Comparison of ENCODE assay signal across 18 cellular contexts in the genomic region with DNA sequence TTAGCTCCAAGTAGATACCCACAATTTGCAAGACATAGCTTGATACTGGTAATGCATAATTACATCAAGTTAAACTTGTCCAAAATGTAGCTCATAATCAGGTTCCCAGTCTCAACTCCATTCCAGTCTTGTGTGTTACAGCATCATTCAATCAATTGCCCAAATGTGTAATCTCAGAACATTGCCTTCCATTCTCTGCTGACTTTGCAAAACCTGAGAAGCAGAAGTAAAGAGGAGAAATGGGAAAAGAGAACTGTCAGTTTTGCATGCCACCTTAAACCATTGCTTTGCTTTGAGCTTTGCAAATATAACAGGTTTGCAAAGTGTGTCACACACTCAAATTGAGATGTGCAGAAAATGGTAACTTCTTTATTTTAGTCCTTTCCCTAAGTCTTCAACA. TPM values are rescaled to one million over a fixed set of nuclear protein-coding genes. Genes with fewer than 3 reads are reported as not detected.
DNase-seq lines count a peak whose midpoint lies in the region; ATAC-seq, FAIRE-seq and TF ChIP-seq lines count a peak whose summit lies in the region.
"Had no signal": no experiment of that assay in that cellular context is flagged by ENCODE, and none has a peak within 500 bp of the region (broad histone marks: within the 10 kb centered on the region; RNA-seq: fewer than 3 reads in every experiment).

No MANE protein-coding gene starts in this region.

- no peaks in the 10 kb centered on the region for H3K9me3 Mint-ChIP-seq in activated naive CD8-positive, alpha-beta T cell treated with anti-CD3 and anti-CD28 coated beads, Interleukin-2, amount 50 U/mL, for 24 hours

- FAIRE-seq in HepG2 (lab: Jason Lieb, UNC) (no peak), K562 (lab: Jason Lieb, UNC) (peak; percentile 26)
- FAIRE-seq: GM18507, HTR-8/SVneo had no signal

- no peaks in the 10 kb centered on the region for H3K9me1 ChIP-seq in K562 (ENCODE audit: control insufficient read depth, insufficient read depth, low read length)

- TF ChIP-seq CTCF in HepG2 (CRISPR knock-in tag; IDR thresholded peaks at IDR 0.05) = no peak
- no peak for TF ChIP-seq CTCF in right lobe of liver (IDR thresholded peaks at IDR 0.05)
- TF ChIP-seq CTCF in K562 (IDR thresholded peaks at IDR 0.05 in 2 of 3, conservative IDR thresholded peaks at IDR 0.05 in 1 of 3; ENCODE audit: insufficient read depth in 2 of 3, low read depth in 1 of 3, low read length in 3 of 3) = no peak

- H3K4me1 Mint-ChIP-seq in activated naive CD8-positive, alpha-beta T cell treated with anti-CD3 and anti-CD28 coated beads, Interleukin-2, amount 50 U/mL, for 24 hours = no peaks in the 10 kb centered on the region
- H3K4me1 Mint-ChIP-seq: CD4-positive, CD25-positive, alpha-beta regulatory T cell; GM23338 had no signal

- H2AFZ ChIP-seq in HepG2 (ENCODE audit: low read length) (no peak overlapping the region), Karpas-422 (ENCODE audit: low read length) (no peak overlapping the region), K562 (ENCODE audit: low read depth, low read length) (no peak overlapping the region)
- H2AFZ ChIP-seq: GM23338 had no signal

- no peaks in the 10 kb centered on the region for H3K79me2 ChIP-seq in HepG2 (ENCODE audit: insufficient read depth, low read length)
- H3K79me2 ChIP-seq in Karpas-422 (ENCODE audit: low read length) = no peaks in the 10 kb centered on the region
- H3K79me2 ChIP-seq in K562 (ENCODE audit: control insufficient read depth, insufficient read depth, low read length) = no peaks in the 10 kb centered on the region

- TF ChIP-seq RAD21 in HepG2 (CRISPR knock-in tag; IDR thresholded peaks at IDR 0.05) (no peak), K562 (CRISPR knock-in tag; conservative IDR thresholded peaks at IDR 0.05 in 1 of 2, IDR thresholded peaks at IDR 0.05 in 1 of 2) (no peak)

- no peaks in the 10 kb centered on the region for H3K9me2 ChIP-seq in Karpas-422 (replicated peaks; ENCODE audit: insufficient read depth, low read length)

- H4K20me1 ChIP-seq in HepG2 (ENCODE audit: insufficient read depth, low read length) (no peaks in the 10 kb centered on the region), Karpas-422 (ENCODE audit: insufficient read depth, low read depth, low read length) (no peaks in the 10 kb centered on the region), K562 (replicated peaks; ENCODE audit: control insufficient read depth, insufficient read depth, low read length) (no peaks in the 10 kb centered on the region)
- H4K20me1 ChIP-seq: BLaER1 had no signal

- no peaks in the 10 kb centered on the region for H3K27me3 Mint-ChIP-seq in activated naive CD8-positive, alpha-beta T cell treated with anti-CD3 and anti-CD28 coated beads, Interleukin-2, amount 50 U/mL, for 24 hours

- no peaks in the 10 kb centered on the region for H3K36me3 Mint-ChIP-seq in activated naive CD8-positive, alpha-beta T cell treated with anti-CD3 and anti-CD28 coated beads, Interleukin-2, amount 50 U/mL, for 24 hours (ENCODE audit: low read depth)
- H3K36me3 Mint-ChIP-seq: CD4-positive, CD25-positive, alpha-beta regulatory T cell had no signal

- BruUV-seq in HepG2 (replicated peaks; lab: Mats Ljungman, UMichigan) (no TSS peak), K562 (replicated peaks; lab: Mats Ljungman, UMichigan) (no TSS peak)

- ATAC-seq in HepG2 (no peak), right lobe of liver (no peak), K562 (no peak), HG02759 (IDR thresholded peaks at IDR 0.05; ENCODE audit: unreplicated experiment) (no peak)
- no peak for ATAC-seq in activated naive CD8-positive, alpha-beta T cell treated with anti-CD3 and anti-CD28 coated beads, Interleukin-2, amount 50 U/mL, for 24 hours
- ATAC-seq: GM23338 had no signal

- no peaks in the 10 kb centered on the region for H3K36me3 ChIP-seq in HepG2 (replicated peaks in 1 of 2; ENCODE audit: control insufficient read depth in 1 of 2, insufficient read depth in 2 of 2, low read length in 2 of 2)
- H3K36me3 ChIP-seq in right lobe of liver = no peaks in the 10 kb centered on the region
- H3K36me3 ChIP-seq in Karpas-422 (ENCODE audit: insufficient read depth, low read length) = no peaks in the 10 kb centered on the region
- no peaks in the 10 kb centered on the region for H3K36me3 ChIP-seq in K562 (ENCODE audit: control insufficient read depth, insufficient read depth, low read length)
- H3K36me3 ChIP-seq: BLaER1 had no signal

- H3K4me1 ChIP-seq in HepG2 (ENCODE audit: insufficient read depth, low read length) (peaks cover 22% of the 10 kb centered on the region; the same call in 1 of the 2 replicates), right lobe of liver (no peaks in the 10 kb centered on the region), Karpas-422 (ENCODE audit: low read length) (peaks cover 7% of the 10 kb centered on the region), K562 (replicated peaks in 1 of 2; ENCODE audit: control insufficient read depth in 2 of 2, insufficient read depth in 2 of 2, low read length in 2 of 2) (peaks cover 0 to 8% of the 10 kb centered on the region in 2 experiments; a peak in 2 of 5 replicates)
- H3K4me1 ChIP-seq: BLaER1 had no signal

- intact Hi-C loops in HepG2 (cut with micrococcal nuclease; ENCODE audit: unreplicated experiment) (no loop called here), right lobe of liver (cut with DNase I) (no loop called here), K562 (cut with micrococcal nuclease) (no loop called here)

- POLR2A ChIA-PET in HepG2 (lab: Yijun Ruan, JAX) = interaction anchor here (2.1 kb wide), 1 partner anchor 40 kb away, joined by 6 read pairs; the partner anchor contains the start of gene CNKSR3
- POLR2A ChIA-PET in K562 (lab: Yijun Ruan, JAX) = no interaction called here

- DNase-seq in HepG2 (ENCODE audit: low spot score) (no peak), right lobe of liver (no peak), Karpas-422 (no peak), K562 (ENCODE audit: extremely low read depth in 1 of 4, low spot score in 3 of 4) (no peak), pons (ENCODE audit: low spot score) (peak; percentile 17), GM19238 (ENCODE audit: insufficient read length, low spot score) (no peak)
- DNase-seq in activated naive CD8-positive, alpha-beta T cell treated with anti-CD3 and anti-CD28 coated beads, Interleukin-2, amount 50 U/mL, for 24 hours = no peak
- DNase-seq: AML-193; Calu3; CD4-positive, CD25-positive, alpha-beta regulatory T cell; DMS 273 treated with DMSO at 0.1 percent for 48 hours; H7; KBM-7 had no signal

- H3K4me3 ChIP-seq in HepG2 (replicated peaks in 1 of 3; ENCODE audit: insufficient read depth in 1 of 3, low read depth in 2 of 3, low read length in 3 of 3) = no peak overlapping the region
- no peak overlapping the region for H3K4me3 ChIP-seq in right lobe of liver
- H3K4me3 ChIP-seq in Karpas-422 (ENCODE audit: low read length) = no peak overlapping the region
- no peak overlapping the region for H3K4me3 ChIP-seq in K562
- H3K4me3 ChIP-seq: BLaER1, GM23338 had no signal

- H3K4me2 ChIP-seq in HepG2 (ENCODE audit: low read depth, low read length) (no peak overlapping the region), Karpas-422 (ENCODE audit: low read depth, low read length, poor library complexity, severe bottlenecking) (peak overlapping the region; percentile 15), K562 (ENCODE audit: insufficient read depth, low read length) (no peak overlapping the region)
- H3K4me2 ChIP-seq: BLaER1, GM23338 had no signal

- in situ Hi-C loops in HepG2 (cut with HindIII; ENCODE audit: extremely low pct_ligation_motif_present, low pct_unique_long_range_greater_than_20kb) (no loop called here), K562 (cut with MboI) (no loop called here)

- H3K9ac ChIP-seq in HepG2 (ENCODE audit: insufficient read depth, low read depth, low read length) (no peak overlapping the region), Karpas-422 (ENCODE audit: low read length) (no peak overlapping the region), K562 (ENCODE audit: insufficient read depth in 1 of 2, low read depth in 2 of 2, low read length in 2 of 2) (no peak overlapping the region)
- H3K9ac ChIP-seq: BLaER1 had no signal

- TF ChIP-seq EP300 in HepG2 (IDR thresholded peaks at IDR 0.05; ENCODE audit: low read depth in 2 of 2, low read length in 2 of 2) (no peak), HepG2 (CRISPR knock-in tag; IDR thresholded peaks at IDR 0.05; ENCODE audit: borderline replicate concordance) (no peak), K562 (IDR thresholded peaks at IDR 0.05; ENCODE audit: low read length) (no peak)

- no peak overlapping the region for H3K27ac ChIP-seq in HepG2 (ENCODE audit: extremely low read length, insufficient read depth, low read length)
- no peak overlapping the region for H3K27ac ChIP-seq in right lobe of liver
- no peak overlapping the region for H3K27ac ChIP-seq in Karpas-422 (ENCODE audit: low read length)
- no peak overlapping the region for H3K27ac ChIP-seq in K562 (ENCODE audit: extremely low read depth, low read depth, low read length)
- H3K27ac ChIP-seq: BLaER1 had no signal

- H3K4me3 Mint-ChIP-seq in activated naive CD8-positive, alpha-beta T cell treated with anti-CD3 and anti-CD28 coated beads, Interleukin-2, amount 50 U/mL, for 24 hours = no peak overlapping the region
- H3K4me3 Mint-ChIP-seq: CD4-positive, CD25-positive, alpha-beta regulatory T cell; GM23338 had no signal

- H3K27ac Mint-ChIP-seq in activated naive CD8-positive, alpha-beta T cell treated with anti-CD3 and anti-CD28 coated beads, Interleukin-2, amount 50 U/mL, for 24 hours = no peak overlapping the region
- H3K27ac Mint-ChIP-seq: CD4-positive, CD25-positive, alpha-beta regulatory T cell; GM23338 had no signal

- CTCF ChIA-PET in HepG2 (lab: Yijun Ruan, JAX; ENCODE audit: low intra/inter-chr PET ratio, low total read pairs) = no interaction called here
- CTCF ChIA-PET in K562 (lab: Yijun Ruan, JAX; ENCODE audit: low intra/inter-chr PET ratio) = no interaction called here

- no peaks in the 10 kb centered on the region; a peak in 2 of 5 replicates for H3K27me3 ChIP-seq in HepG2 (ENCODE audit: control insufficient read depth in 1 of 2, insufficient read depth in 2 of 2, low read length in 2 of 2)
- H3K27me3 ChIP-seq in right lobe of liver = no peaks in the 10 kb centered on the region
- H3K27me3 ChIP-seq in Karpas-422 (ENCODE audit: low read length) = no peaks in the 10 kb centered on the region
- H3K27me3 ChIP-seq in K562 (ENCODE audit: control insufficient read depth in 2 of 2, insufficient read depth in 2 of 2, low read length in 2 of 2) = no peaks in the 10 kb centered on the region; a peak in 1 of 5 replicates
- H3K27me3 ChIP-seq: BLaER1 had no signal

- no peak for TF ChIP-seq POLR2A in HepG2 (IDR thresholded peaks at IDR 0.05; ENCODE audit: insufficient read depth in 1 of 2, low read depth in 2 of 2, low read length in 2 of 2)
- TF ChIP-seq POLR2A in right lobe of liver (IDR thresholded peaks at IDR 0.05) = no peak
- no peak for TF ChIP-seq POLR2A in K562 (conservative IDR thresholded peaks at IDR 0.05)

- no peaks in the 10 kb centered on the region for H3K9me3 ChIP-seq in HepG2 (ENCODE audit: low read length)
- no peaks in the 10 kb centered on the region for H3K9me3 ChIP-seq in right lobe of liver
- no peaks in the 10 kb centered on the region for H3K9me3 ChIP-seq in Karpas-422 (ENCODE audit: low read length)
- H3K9me3 ChIP-seq in K562 (replicated peaks; ENCODE audit: control insufficient read depth, insufficient read depth, low read depth, low read length) = no peaks in the 10 kb centered on the region
- H3K9me3 ChIP-seq: BLaER1 had no signal

RNA-seq across cellular contexts. Expression of gene CNKSR3, which starts 40.3 kb away (rescaled TPM):
- 38.3 and 38.6 TPM in 2 replicates for total RNA-seq in HepG2 (2016; rRNA removed; fragmentation: Illumina TruSeq; extraction: Trizol)
- total RNA-seq in HepG2 (2016; cell fraction: cytosol; rRNA removed; fragmentation: Illumina TruSeq; extraction: Trizol; ENCODE audit: low read depth) = 18.4 and 19.1 TPM in 2 replicates
- total RNA-seq in HepG2 (2016; cell fraction: insoluble cytoplasmic fraction; rRNA removed; fragmentation: Illumina TruSeq; extraction: Trizol) = 32.0 and 35.6 TPM in 2 replicates
- 26.6 and 26.7 TPM in 2 replicates for total RNA-seq in HepG2 (2016; cell fraction: membrane; rRNA removed; fragmentation: Illumina TruSeq; extraction: Trizol)
- total RNA-seq in HepG2 (2016; cell fraction: nucleus; rRNA removed; fragmentation: Illumina TruSeq; extraction: Trizol) = 20.9 and 24.2 TPM in 2 replicates
- polyA plus RNA-seq in HepG2 (2011; rRNA removed) = 9.2 and 9.8 TPM in 2 replicates
- polyA plus RNA-seq in HepG2 (2011; cell fraction: cytosol; rRNA removed) = 6.3 and 7.8 TPM in 2 replicates
- polyA plus RNA-seq in HepG2 (2011; cell fraction: nucleus; rRNA removed) = 8.2 and 9.9 TPM in 2 replicates
- polyA plus RNA-seq in HepG2 (2012) = 26.2 and 28.1 TPM in 2 replicates
- polyA plus RNA-seq in HepG2 (2016; cell fraction: cytosol; fragmentation: Illumina TruSeq; extraction: Trizol; ENCODE audit: low read depth) = 2.8 and 4.0 TPM in 2 replicates
- 31.5 and 36.8 TPM in 2 replicates for polyA plus RNA-seq in HepG2 (2016; cell fraction: insoluble cytoplasmic fraction; fragmentation: Illumina TruSeq; extraction: Trizol; ENCODE audit: low read depth)
- polyA plus RNA-seq in HepG2 (2016; cell fraction: membrane; fragmentation: Illumina TruSeq; extraction: Trizol; ENCODE audit: low read depth) = 12.5 and 12.6 TPM in 2 replicates
- 27.9 and 29.1 TPM in 2 replicates for polyA plus RNA-seq in HepG2 (2016; cell fraction: nucleus; fragmentation: Illumina TruSeq; extraction: Trizol; ENCODE audit: insufficient read depth, low read depth)
- polyA minus RNA-seq in HepG2 (2011; rRNA and poly(A)+ RNA removed; ENCODE audit: low replicate concordance) = 1.5 and 15.6 TPM in 2 replicates
- 9.9 TPM in 2 replicates for polyA minus RNA-seq in HepG2 (2011; cell fraction: cytosol; rRNA and poly(A)+ RNA removed)
- polyA minus RNA-seq in HepG2 (2011; cell fraction: nucleus; rRNA and poly(A)+ RNA removed) = 17.1 and 21.3 TPM in 2 replicates
- total RNA-seq in right lobe of liver = 10 to 100 TPM; 19.8 to 43.4 (median 26.9) TPM
- total RNA-seq in Karpas-422 (2014; rRNA removed; shearing (Covaris generic); ENCODE audit: low replicate concordance) = under 0.01 TPM in 1 of 2 replicates, not detected in the other
- 10.5 and 14.3 TPM in 2 replicates for total RNA-seq in K562 (2011; cell fraction: chromatin; rRNA removed; ENCODE audit: low replicate concordance)
- total RNA-seq in K562 (2011; cell fraction: nucleolus; rRNA removed) = 4.2 and 4.6 TPM in 2 replicates
- total RNA-seq in K562 (2011; cell fraction: nucleoplasm; rRNA removed) = 7.0 and 15.1 TPM in 2 replicates
- total RNA-seq in K562 (2014; rRNA removed) = 6.7 and 11.6 TPM in 2 replicates
- 19.4 and 20.6 TPM in 2 replicates for total RNA-seq in K562 (2014; rRNA removed; fragmentation: Illumina TruSeq; extraction: Trizol)
- 17.4 and 18.6 TPM in 2 replicates for total RNA-seq in K562 (2015; rRNA removed; fragmentation: Illumina TruSeq; extraction: Trizol)
- total RNA-seq in K562 (2021) = 25.7 and 27.9 TPM in 2 replicates
- 7.1 and 8.1 TPM in 2 replicates for polyA plus RNA-seq in K562 (2011; rRNA removed)
- polyA plus RNA-seq in K562 (2011; cell fraction: cytosol; rRNA removed) = 4.9 and 5.0 TPM in 2 replicates
- 5.8 and 8.4 TPM in 2 replicates for polyA plus RNA-seq in K562 (2011; cell fraction: nucleus; rRNA removed)
- 5.2 and 13.5 TPM in 2 replicates for polyA plus RNA-seq in K562 (2012)
- 24.2 and 29.6 TPM in 2 replicates for polyA plus RNA-seq in K562 (2014; fragmentation: Illumina TruSeq; extraction: Trizol)
- polyA plus RNA-seq in K562 (2014; fragmentation: Nextera tagmentation; extraction: Ambion mirVana) = 1 to 10 TPM; 4.5 to 5.3 TPM
- 9.5 and 9.7 TPM in 2 replicates for polyA plus RNA-seq in K562 (2014; rRNA removed)
- polyA minus RNA-seq in K562 (2011; rRNA and poly(A)+ RNA removed) = 11.9 and 12.1 TPM in 2 replicates
- polyA minus RNA-seq in K562 (2011; cell fraction: cytosol; rRNA and poly(A)+ RNA removed) = 5.2 and 6.2 TPM in 2 replicates
- polyA minus RNA-seq in K562 (2011; cell fraction: nucleus; rRNA and poly(A)+ RNA removed) = 3.0 and 5.4 TPM in 2 replicates
- polyA plus RNA-seq: CD4-positive, CD25-positive, alpha-beta regulatory T cell had no signal

Comparison
In these comparisons a context has a peak if more than half of its experiments do, and no peak if none do; other contexts are left out.
1. Of the 241 proteins assayed by ChIP-seq in both HepG2 and K562: peak only in HepG2: none; only in K562: MAFG; in both: MAFF and MAFK; in neither: 238.